Comparison of ENCODE assay signal across 1 cellular context in genomic region chr17:17994271-17994670, GRCh38.
TF ChIP-seq lines count a peak whose summit lies in the region.

No MANE protein-coding gene starts in this region.

TF ChIP-seq in GM23338, 12 proteins besides CTCF, POLR2A, EP300 and RAD21:
- TF ChIP-seq REST (IDR thresholded peaks at IDR 0.05; ENCODE audit: unreplicated experiment) (no peak), CREB1 (CRISPR knock-in tag; IDR thresholded peaks at IDR 0.05; ENCODE audit: low read depth) (no peak), JUNB (IDR thresholded peaks at IDR 0.05; ENCODE audit: unreplicated experiment) (no peak), EZH2 (IDR thresholded peaks at IDR 0.05; ENCODE audit: low read depth, unreplicated experiment) (no peak), ZNF462 (CRISPR knock-in tag; IDR thresholded peaks at IDR 0.05) (no peak)
